In the genomic region with DNA sequence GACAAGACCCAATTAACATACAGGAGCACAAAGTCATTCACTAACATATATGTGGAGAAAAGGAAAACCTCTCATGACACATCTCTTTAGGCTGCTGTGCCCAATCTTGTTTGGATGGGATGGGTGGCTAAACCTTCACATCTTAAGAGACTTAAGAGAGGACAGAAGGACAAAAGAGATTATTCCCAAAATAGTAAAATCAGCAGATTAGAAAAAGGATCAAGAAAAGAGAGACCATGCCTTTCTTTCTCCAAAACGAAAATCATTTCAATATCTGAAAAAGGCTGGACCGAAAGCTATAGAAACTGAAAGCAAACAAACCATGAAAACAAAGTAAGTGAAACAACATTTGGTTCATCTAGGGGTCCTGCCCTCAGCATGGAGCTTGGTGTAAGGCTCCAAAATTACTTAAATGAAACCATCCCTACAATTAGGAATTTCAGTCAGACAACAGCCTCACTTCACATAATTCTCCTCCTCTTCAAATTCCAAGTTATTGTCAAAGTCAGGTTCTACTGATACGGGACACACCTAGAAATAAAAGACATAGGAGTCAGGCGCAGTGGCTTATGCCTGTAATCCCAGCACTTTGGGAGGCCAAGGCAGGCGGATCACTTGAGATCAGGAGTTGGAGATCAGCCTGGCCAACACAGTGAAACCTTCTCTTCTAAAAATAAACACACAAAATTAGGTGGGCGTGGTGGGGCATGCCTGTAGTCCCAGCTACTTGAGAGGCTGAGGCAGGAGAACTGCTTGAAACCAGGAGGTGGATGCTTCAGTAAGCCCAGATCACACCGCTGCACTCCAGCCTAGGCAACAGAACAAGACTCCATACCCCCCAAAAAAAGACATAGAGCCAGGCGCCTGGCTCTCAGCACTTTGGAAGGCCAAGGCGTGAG, we compare ENCODE assay signal across 10 cellular contexts. TPM values are rescaled to one million over a fixed set of nuclear protein-coding genes. Genes with fewer than 3 reads are reported as not detected.
DNase-seq lines count a peak whose midpoint lies in the region; ATAC-seq and TF ChIP-seq lines count a peak whose summit lies in the region.
"Had no signal": no experiment of that assay in that cellular context is flagged by ENCODE, and none has a peak within 500 bp of the region (broad histone marks: within the 10 kb centered on the region; RNA-seq: fewer than 3 reads in every experiment).

No MANE protein-coding gene starts in this region.

- H3K36me3 ChIP-seq in subcutaneous abdominal adipose tissue (ENCODE audit: control insufficient read depth in 5 of 5, insufficient read depth in 5 of 5, low read length in 5 of 5) (no peaks in the 10 kb centered on the region), BE2C (no peaks in the 10 kb centered on the region; the same call in 1 of the 2 replicates)

- intact Hi-C loops in activated CD8-positive, alpha-beta T cell treated with anti-CD3 and anti-CD28 coated beads for 36 hours (cut with micrococcal nuclease), result loop anchor here (2.0 kb wide), 1 partner anchor 59 kb away; no protein-coding TSS in a partner anchor

- H3K4me3 ChIP-seq in subcutaneous abdominal adipose tissue (ENCODE audit: low read depth in 1 of 5, low read length in 5 of 5), result peak overlapping the region in 1 of 5 donors; percentile 0
- no peak overlapping the region for H3K4me3 ChIP-seq in BE2C (ENCODE audit: low read depth, low read length)

- H3K4me1 Mint-ChIP-seq in activated CD8-positive, alpha-beta memory T cell treated with anti-CD3 and anti-CD28 coated beads, Interleukin-2, amount 10 ng/mL, durations not matched to agents 7 days and 5 days, result peaks cover 75% of the 10 kb centered on the region
- H3K4me1 Mint-ChIP-seq in activated CD8-positive, alpha-beta T cell treated with anti-CD3 and anti-CD28 coated beads for 36 hours (ENCODE audit: low read depth), result peaks cover 77% of the 10 kb centered on the region

- POLR2A ChIA-PET in activated CD8-positive, alpha-beta T cell treated with anti-CD3 and anti-CD28 coated beads for 36 hours (lab: Charles Lee), result interaction anchor here (0.6 to 1.9 kb wide), 5 partner anchors 10 to 66 kb away, joined by 3 to 6 read pairs (median 4); no protein-coding TSS in a partner anchor

- peaks cover 25% of the 10 kb centered on the region for H3K36me3 Mint-ChIP-seq in activated CD8-positive, alpha-beta memory T cell treated with anti-CD3 and anti-CD28 coated beads, Interleukin-2, amount 10 ng/mL, durations not matched to agents 7 days and 5 days
- H3K36me3 Mint-ChIP-seq in activated CD8-positive, alpha-beta T cell treated with anti-CD3 and anti-CD28 coated beads for 36 hours (ENCODE audit: low read depth), result peaks cover 57% of the 10 kb centered on the region

- H3K9me3 Mint-ChIP-seq in activated CD8-positive, alpha-beta memory T cell treated with anti-CD3 and anti-CD28 coated beads, Interleukin-2, amount 10 ng/mL, durations not matched to agents 7 days and 5 days (ENCODE audit: low read depth), result no peaks in the 10 kb centered on the region
- no peaks in the 10 kb centered on the region for H3K9me3 Mint-ChIP-seq in activated CD8-positive, alpha-beta T cell treated with anti-CD3 and anti-CD28 coated beads for 36 hours

- peak; percentile 9 for ATAC-seq in activated CD8-positive, alpha-beta memory T cell treated with anti-CD3 and anti-CD28 coated beads, Interleukin-2, amount 10 ng/mL, durations not matched to agents 7 days and 5 days
- ATAC-seq in activated CD8-positive, alpha-beta T cell treated with anti-CD3 and anti-CD28 coated beads for 36 hours, result no peak
- ATAC-seq in activated CD4-positive, CD25-positive, alpha-beta regulatory T cell treated with anti-CD3 and anti-CD28 coated beads, Interleukin-2, amount 50 U/mL, for 24 hours, result no peak

- H3K27ac Mint-ChIP-seq in activated CD8-positive, alpha-beta memory T cell treated with anti-CD3 and anti-CD28 coated beads, Interleukin-2, amount 10 ng/mL, durations not matched to agents 7 days and 5 days, result peak overlapping the region; percentile 91
- H3K27ac Mint-ChIP-seq in activated CD8-positive, alpha-beta T cell treated with anti-CD3 and anti-CD28 coated beads for 36 hours, result peak overlapping the region; percentile 74

- H3K4me1 ChIP-seq in subcutaneous abdominal adipose tissue (ENCODE audit: control insufficient read depth in 5 of 5, insufficient read depth in 5 of 5, low read length in 5 of 5) (peaks cover 2 to 82% (median 66%) of the 10 kb centered on the region in 5 donors), BE2C (no peaks in the 10 kb centered on the region)

- TF ChIP-seq CTCF in activated CD8-positive, alpha-beta T cell treated with anti-CD3 and anti-CD28 coated beads for 36 hours (IDR thresholded peaks at IDR 0.05), result no peak
- TF ChIP-seq CTCF in BE2C (IDR thresholded peaks at IDR 0.05; ENCODE audit: low read depth, low read length), result no peak

- H3K9ac ChIP-seq in subcutaneous abdominal adipose tissue (ENCODE audit: low read length in 5 of 5), result peak overlapping the region in 2 of 5 donors; percentile 0 to 33

- peak overlapping the region; percentile 83 for H3K4me3 Mint-ChIP-seq in activated CD8-positive, alpha-beta memory T cell treated with anti-CD3 and anti-CD28 coated beads, Interleukin-2, amount 10 ng/mL, durations not matched to agents 7 days and 5 days
- peak overlapping the region; percentile 63 for H3K4me3 Mint-ChIP-seq in activated CD8-positive, alpha-beta T cell treated with anti-CD3 and anti-CD28 coated beads for 36 hours

- H3K27ac ChIP-seq in subcutaneous abdominal adipose tissue (ENCODE audit: low read depth, low read length), result peak overlapping the region; percentile 68
- H3K27ac ChIP-seq: VCaP had no signal

- no peaks in the 10 kb centered on the region for H3K27me3 ChIP-seq in subcutaneous abdominal adipose tissue (ENCODE audit: control insufficient read depth in 5 of 5, insufficient read depth in 4 of 5, low read length in 5 of 5)
- H3K27me3 ChIP-seq in BE2C, result no peaks in the 10 kb centered on the region

- CTCF ChIA-PET in activated CD8-positive, alpha-beta memory T cell treated with anti-CD3 and anti-CD28 coated beads, Interleukin-2, amount 10 ng/mL, durations not matched to agents 7 days and 5 days (lab: Charles Lee), result interaction anchor here (0.9 to 6.2 kb wide), 11 partner anchors 28 to 211 kb away, joined by 3 to 27 read pairs (median 7); a partner anchor contains a TSS
- CTCF ChIA-PET in activated CD8-positive, alpha-beta T cell treated with anti-CD3 and anti-CD28 coated beads for 36 hours (lab: Charles Lee), result interaction anchor here (1.5 to 3.2 kb wide), 5 partner anchors 23 to 86 kb away, joined by 3 to 11 read pairs (median 4); a partner anchor contains a TSS

- no peaks in the 10 kb centered on the region for H3K9me3 ChIP-seq in subcutaneous abdominal adipose tissue (ENCODE audit: control insufficient read depth in 5 of 5, low read length in 5 of 5)
- H3K9me3 ChIP-seq in BE2C, result no peaks in the 10 kb centered on the region

- H3K27me3 Mint-ChIP-seq in activated CD8-positive, alpha-beta memory T cell treated with anti-CD3 and anti-CD28 coated beads, Interleukin-2, amount 10 ng/mL, durations not matched to agents 7 days and 5 days, result no peaks in the 10 kb centered on the region
- H3K27me3 Mint-ChIP-seq in activated CD8-positive, alpha-beta T cell treated with anti-CD3 and anti-CD28 coated beads for 36 hours, result no peaks in the 10 kb centered on the region

- no peak for DNase-seq in activated CD8-positive, alpha-beta memory T cell treated with anti-CD3 and anti-CD28 coated beads, Interleukin-2, amount 10 ng/mL, durations not matched to agents 7 days and 5 days
- no peak for DNase-seq in activated CD8-positive, alpha-beta memory T cell treated with anti-CD3 and anti-CD28 coated beads, Interleukin-2, amount 50 U/mL, for 48 hours
- DNase-seq in activated CD8-positive, alpha-beta T cell treated with anti-CD3 and anti-CD28 coated beads for 36 hours, result no peak
- peak; percentile 21 for DNase-seq in iris pigment epithelial cell (ENCODE audit: low read depth)
- no peak for DNase-seq in BE2C
- no peak for DNase-seq in HPDE6-E6E7 (ENCODE audit: extremely low spot score)
- DNase-seq: NCI-H2107 had no signal

RNA-seq across cellular contexts. Expression of a gene that starts 5.2 kb away (rescaled TPM):
- total RNA-seq in activated CD8-positive, alpha-beta memory T cell treated with anti-CD3 and anti-CD28 coated beads, Interleukin-2, amount 10 ng/mL, durations not matched to agents 7 days and 5 days, result 100 to 1,000 TPM; 131 to 180 TPM
- total RNA-seq in activated CD8-positive, alpha-beta T cell treated with anti-CD3 and anti-CD28 coated beads for 36 hours, result 100 to 1,000 TPM; 145 to 149 TPM
- 63.0 TPM for polyA plus RNA-seq in BE2C (2012; ENCODE audit: insufficient read depth, insufficient read length, low read depth)

RNA-seq across cellular contexts. Expression of a gene that starts 58.1 kb away (rescaled TPM):
- 10 to 100 TPM; 32.0 to 53.6 TPM for total RNA-seq in activated CD8-positive, alpha-beta memory T cell treated with anti-CD3 and anti-CD28 coated beads, Interleukin-2, amount 10 ng/mL, durations not matched to agents 7 days and 5 days
- total RNA-seq in activated CD8-positive, alpha-beta T cell treated with anti-CD3 and anti-CD28 coated beads for 36 hours, result 100 to 1,000 TPM; 311 to 313 TPM
- polyA plus RNA-seq in BE2C (2012; ENCODE audit: insufficient read depth, insufficient read length, low read depth), result not detected

Comparison
In these comparisons a context has a peak if more than half of its experiments do, and no peak if none do; other contexts are left out.
1. RNA of a gene that starts 58.1 kb away (total RNA-seq): 311 to 313 TPM in activated CD8-positive, alpha-beta T cell treated with anti-CD3 and anti-CD28 coated beads for 36 hours; 32.0 to 53.6 TPM in activated CD8-positive, alpha-beta memory T cell treated with anti-CD3 and anti-CD28 coated beads, Interleukin-2, amount 10 ng/mL, durations not matched to agents 7 days and 5 days; every median in the first group is over 4 times any median in the second.